17 cellular contexts compared by ENCODE assay signal in genomic region chr7:2675256-2675764, GRCh38. TPM values are rescaled to one million over a fixed set of nuclear protein-coding genes. Genes with fewer than 3 reads are reported as not detected.
DNase-seq lines count a peak whose midpoint lies in the region; ATAC-seq and TF ChIP-seq lines count a peak whose summit lies in the region.
"Had no signal": no experiment of that assay in that cellular context is flagged by ENCODE, and none has a peak within 500 bp of the region (broad histone marks: within the 10 kb centered on the region; RNA-seq: fewer than 3 reads in every experiment).

No MANE protein-coding gene starts in this region.

- ATAC-seq in right cardiac atrium = no peak
- ATAC-seq: A549; CD8-positive, alpha-beta T cell had no signal

- no peaks in the 10 kb centered on the region for H3K9me3 ChIP-seq in right cardiac atrium (ENCODE audit: control insufficient read depth, low read length)
- peaks cover 0 to 7% of the 10 kb centered on the region in 2 donors for H3K9me3 ChIP-seq in right atrium auricular region
- peaks cover 0 to 4% (median 0%) of the 10 kb centered on the region in 8 donors for H3K9me3 ChIP-seq in spleen
- H3K9me3 ChIP-seq: Caco-2 had no signal

- no peaks in the 10 kb centered on the region for H3K27me3 ChIP-seq in right cardiac atrium (ENCODE audit: control insufficient read depth, insufficient read depth)
- H3K27me3 ChIP-seq in right atrium auricular region = no peaks in the 10 kb centered on the region
- peaks cover 0 to 29% (median 0%) of the 10 kb centered on the region in 7 donors for H3K27me3 ChIP-seq in spleen (replicated peaks in 1 of 7)

- H3K36me3 ChIP-seq in right atrium auricular region (no peaks in the 10 kb centered on the region), spleen (no peaks in the 10 kb centered on the region)
- H3K36me3 ChIP-seq: BLaER1 treated with 17β-estradiol and CSF1 and Interleukin-3, amounts not matched to agents 10 nM and 100 nM had no signal

- TF ChIP-seq CTCF in right atrium auricular region (IDR thresholded peaks at IDR 0.05) (no peak), spleen (IDR thresholded peaks at IDR 0.05 in 8 of 11, conservative IDR thresholded peaks at IDR 0.05 in 3 of 11) (no peak)

- no peak for TF ChIP-seq POLR2A in spleen (IDR thresholded peaks at IDR 0.05)

- H3K4me1 ChIP-seq in right cardiac atrium (ENCODE audit: control insufficient read depth, insufficient read depth, low read length) (no peaks in the 10 kb centered on the region), right atrium auricular region (no peaks in the 10 kb centered on the region), spleen (peaks cover 0 to 12% (median 7%) of the 10 kb centered on the region in 6 donors)
- H3K4me1 ChIP-seq: A549, Caco-2 had no signal

- H3K4me3 ChIP-seq in right cardiac atrium (ENCODE audit: low read length) (no peak overlapping the region), right atrium auricular region (no peak overlapping the region), spleen (no peak overlapping the region)
- H3K4me3 ChIP-seq: A549; BLaER1 treated with 17β-estradiol and CSF1 and Interleukin-3, amounts not matched to agents 10 nM and 100 nM had no signal

- 82% methylated on average over 9 of the region's 9 CpGs for WGBS in right cardiac atrium
- WGBS in spleen, 5 donors = 64 to 96% (median 80%) methylated on average over 8 to 9 of the region's 9 CpGs

- DNase-seq in right cardiac atrium = peak in 2 of 3 donors; percentile 11
- no peak for DNase-seq in right atrium auricular region (ENCODE audit: low spot score)
- peak; percentile 43 for DNase-seq in myocyte (ENCODE audit: low read depth)
- DNase-seq in spleen = peak; percentile 37
- no peak for DNase-seq in NCI-H446 (lab: John Stamatoyannopoulos, UW)
- no peak for DNase-seq in cerebellum (ENCODE audit: low spot score)
- DNase-seq: AML-193; Caco-2; Calu3; CD4-positive, alpha-beta T cell; CD8-positive, alpha-beta T cell; DMS79 treated with DMSO at 0.1 percent for 48 hours; GF-D8 had no signal

- intact Hi-C loops in right cardiac atrium (cut with DNase I) (no loop called here), spleen (cut with DNase I; ENCODE audit: low total_unique reads) (no loop called here)

- no peak overlapping the region for H3K27ac ChIP-seq in right cardiac atrium (ENCODE audit: low read length)
- no peak overlapping the region for H3K27ac ChIP-seq in right atrium auricular region
- no peak overlapping the region for H3K27ac ChIP-seq in spleen
- H3K27ac ChIP-seq: 22Rv1; A549; BLaER1 treated with 17β-estradiol and CSF1 and Interleukin-3, amounts not matched to agents 10 nM and 100 nM; C4-2B had no signal

RNA-seq across cellular contexts. Expression of gene AMZ1, which starts 12.7 kb away (rescaled TPM):
- total RNA-seq in right cardiac atrium = 1 to 10 TPM in 1 of 4 donors, under 1 TPM in 3; 0.45 to 1.0 (median 0.91) TPM
- polyA plus RNA-seq in right cardiac atrium = 0.36 TPM
- total RNA-seq in right atrium auricular region = under 1 TPM in 1 of 2 donors, not detected in 1; 0.07 TPM
- total RNA-seq in myocyte = 0.11 TPM in 1 of 2 replicates, not detected in the other
- polyA plus RNA-seq in myocyte (2012) = 2.3 TPM
- 1 to 10 TPM in 6 of 7 donors, under 1 TPM in 1; 0.97 to 3.4 (median 1.9) TPM for total RNA-seq in spleen
- 1 to 10 TPM in 1 of 3 donors, under 1 TPM in 2; 0.20 to 1.6 (median 0.57) TPM for polyA plus RNA-seq in spleen
- 2.4 TPM for total RNA-seq in cerebellum

RNA-seq across cellular contexts. Expression of gene TTYH3, which starts 43.5 kb away (rescaled TPM):
- total RNA-seq in right cardiac atrium (10 to 100 TPM; 12.4 to 25.0 (median 17.0) TPM), right atrium auricular region (10 to 100 TPM in 1 of 2 donors, 1 to 10 TPM in 1; 7.0 to 11.1 TPM), myocyte (27.6 and 29.1 TPM in 2 replicates), spleen (100 to 1,000 TPM in 2 of 7 donors, 10 to 100 TPM in 5; 62.6 to 158 (median 86.0) TPM), cerebellum (60.5 TPM)
- polyA plus RNA-seq in right cardiac atrium (8.1 TPM), spleen (10 to 100 TPM; 11.9 to 33.0 (median 13.1) TPM)
- 46.4 TPM for polyA plus RNA-seq in myocyte (2012)

Comparison
In these comparisons a context has a peak if more than half of its experiments do, and no peak if none do; other contexts are left out.
1. DNase-seq: peak in right cardiac atrium (2 of 3), myocyte (single experiment) and spleen (single experiment); none in right atrium auricular region (single experiment), NCI-H446 (0 of 2) and cerebellum (single experiment).